ENCODE assay signal across 21 cellular contexts in genomic region chr19:32611161-32611560, GRCh38. TPM values are rescaled to one million over a fixed set of nuclear protein-coding genes. Genes with fewer than 3 reads are reported as not detected.
DNase-seq lines count a peak whose midpoint lies in the region; ATAC-seq and TF ChIP-seq lines count a peak whose summit lies in the region.
"Had no signal": no experiment of that assay in that cellular context is flagged by ENCODE, and none has a peak within 500 bp of the region (broad histone marks: within the 10 kb centered on the region; RNA-seq: fewer than 3 reads in every experiment).

No MANE protein-coding gene starts in this region.

- TF ChIP-seq CTCF in choroid plexus epithelial cell (conservative IDR thresholded peaks at IDR 0.05; ENCODE audit: low read depth, low read length) (no peak), mucosa of descending colon (IDR thresholded peaks at IDR 0.05) (no peak)

- H3K27ac ChIP-seq in trophoblast cell (ENCODE audit: low read depth, low read length): no peak overlapping the region

- H2BK5ac ChIP-seq in trophoblast cell (ENCODE audit: low read depth, low read length, poor library complexity): no peak overlapping the region

- H3K4me3 ChIP-seq in choroid plexus epithelial cell (ENCODE audit: low read depth, low read length) (no peak overlapping the region), trophoblast cell (ENCODE audit: low read depth, low read length) (no peak overlapping the region), mucosa of descending colon (no peak overlapping the region)

- H3K4me3 Mint-ChIP-seq in activated naive CD4-positive, alpha-beta T cell treated with anti-CD3 and anti-CD28 coated beads, Interleukin-2, amount 50 U/mL, for 24 hours: no peak overlapping the region
- no peak overlapping the region for H3K4me3 Mint-ChIP-seq in activated naive CD4-positive, alpha-beta T cell treated with anti-CD3 and anti-CD28 coated beads, Interleukin-2, amount 10 ng/mL, durations not matched to agents 7 days and 5 days
- H3K4me3 Mint-ChIP-seq: CD4-positive, CD25-positive, alpha-beta regulatory T cell; H9 had no signal

- intact Hi-C loops in mucosa of descending colon (cut with DNase I, micrococcal nuclease): no loop called here

- H4K91ac ChIP-seq in trophoblast cell (ENCODE audit: low read depth, low read length): no peak overlapping the region

- WGBS in trophoblast cell (ENCODE audit: extremely low coverage, insufficient coverage, insufficient read length): no CpG with 5 or more reads among the region's 5 CpGs

- no peak overlapping the region for H4K8ac ChIP-seq in trophoblast cell (ENCODE audit: low read depth, low read length)

- no peak overlapping the region for H3K9ac ChIP-seq in trophoblast cell (ENCODE audit: low read length)

- H3K9me3 ChIP-seq in trophoblast cell (ENCODE audit: insufficient read depth, low read depth, low read length) (no peaks in the 10 kb centered on the region), mucosa of descending colon (no peaks in the 10 kb centered on the region)
- H3K9me3 ChIP-seq: BE2C had no signal

- DNase-seq in activated naive CD4-positive, alpha-beta T cell treated with anti-CD3 and anti-CD28 coated beads, Interleukin-2, amount 10 ng/mL, durations not matched to agents 7 days and 5 days: no peak
- DNase-seq in choroid plexus epithelial cell (ENCODE audit: low read depth) (peak; percentile 97), trophoblast cell (no peak), mucosa of descending colon (no peak), SHP77 (lab: John Stamatoyannopoulos, UW) (no peak), NCI-H1436 (lab: John Stamatoyannopoulos, UW) (no peak)
- DNase-seq: BE2C; CD4-positive, CD25-positive, alpha-beta regulatory T cell; COR-L47; DMS 273 treated with DMSO at 0.1 percent for 48 hours; GDM1; H9; MM.1S; NCI-H1092; NCI-H1694; NCI-H2081 treated with DMSO at 0.1 percent for 48 hours; NCI-H510A; NCI-H774; SIG-M5 had no signal

- no peak overlapping the region for H2AK5ac ChIP-seq in trophoblast cell (ENCODE audit: low read length)

- no peak overlapping the region for H3K14ac ChIP-seq in trophoblast cell (ENCODE audit: low read length)

- H2AFZ ChIP-seq in trophoblast cell (ENCODE audit: insufficient read depth, low read length, poor library complexity): no peak overlapping the region

- H3K9me3 Mint-ChIP-seq in activated naive CD4-positive, alpha-beta T cell treated with anti-CD3 and anti-CD28 coated beads, Interleukin-2, amount 50 U/mL, for 24 hours: no peaks in the 10 kb centered on the region
- H3K9me3 Mint-ChIP-seq in activated naive CD4-positive, alpha-beta T cell treated with anti-CD3 and anti-CD28 coated beads, Interleukin-2, amount 10 ng/mL, durations not matched to agents 7 days and 5 days: no peaks in the 10 kb centered on the region
- H3K9me3 Mint-ChIP-seq: H9 had no signal

- H3K36me3 Mint-ChIP-seq in activated naive CD4-positive, alpha-beta T cell treated with anti-CD3 and anti-CD28 coated beads, Interleukin-2, amount 50 U/mL, for 24 hours: peaks cover 21% of the 10 kb centered on the region
- peaks cover 42% of the 10 kb centered on the region for H3K36me3 Mint-ChIP-seq in activated naive CD4-positive, alpha-beta T cell treated with anti-CD3 and anti-CD28 coated beads, Interleukin-2, amount 10 ng/mL, durations not matched to agents 7 days and 5 days

- H3K27ac Mint-ChIP-seq in activated naive CD4-positive, alpha-beta T cell treated with anti-CD3 and anti-CD28 coated beads, Interleukin-2, amount 50 U/mL, for 24 hours: peak overlapping the region; percentile 41
- H3K27ac Mint-ChIP-seq in activated naive CD4-positive, alpha-beta T cell treated with anti-CD3 and anti-CD28 coated beads, Interleukin-2, amount 10 ng/mL, durations not matched to agents 7 days and 5 days: no peak overlapping the region
- H3K27ac Mint-ChIP-seq: CD4-positive, CD25-positive, alpha-beta regulatory T cell had no signal

- H3K36me3 ChIP-seq in trophoblast cell (ENCODE audit: control insufficient read depth in 1 of 2, insufficient read depth in 2 of 2, low read length in 2 of 2) (peaks cover 30 to 40% of the 10 kb centered on the region in 2 experiments), mucosa of descending colon (ENCODE audit: low read depth) (no peaks in the 10 kb centered on the region)

- H3K4me1 Mint-ChIP-seq in activated naive CD4-positive, alpha-beta T cell treated with anti-CD3 and anti-CD28 coated beads, Interleukin-2, amount 50 U/mL, for 24 hours: no peaks in the 10 kb centered on the region
- H3K4me1 Mint-ChIP-seq in activated naive CD4-positive, alpha-beta T cell treated with anti-CD3 and anti-CD28 coated beads, Interleukin-2, amount 10 ng/mL, durations not matched to agents 7 days and 5 days: no peaks in the 10 kb centered on the region
- H3K4me1 Mint-ChIP-seq: CD4-positive, CD25-positive, alpha-beta regulatory T cell; H9 had no signal

- H3K27me3 Mint-ChIP-seq in activated naive CD4-positive, alpha-beta T cell treated with anti-CD3 and anti-CD28 coated beads, Interleukin-2, amount 50 U/mL, for 24 hours: no peaks in the 10 kb centered on the region
- H3K27me3 Mint-ChIP-seq in activated naive CD4-positive, alpha-beta T cell treated with anti-CD3 and anti-CD28 coated beads, Interleukin-2, amount 10 ng/mL, durations not matched to agents 7 days and 5 days: no peaks in the 10 kb centered on the region
- H3K27me3 Mint-ChIP-seq: CD4-positive, CD25-positive, alpha-beta regulatory T cell had no signal

- peak overlapping the region; percentile 52 for H3K23ac ChIP-seq in trophoblast cell (ENCODE audit: low read length)

- CTCF ChIA-PET in activated naive CD4-positive, alpha-beta T cell treated with anti-CD3 and anti-CD28 coated beads, Interleukin-2, amount 10 ng/mL, durations not matched to agents 7 days and 5 days (lab: Charles Lee): no interaction called here

- ATAC-seq in mucosa of descending colon (no peak), HG03095 (IDR thresholded peaks at IDR 0.05; ENCODE audit: unreplicated experiment) (no peak)

- H3K79me2 ChIP-seq in trophoblast cell (ENCODE audit: control insufficient read depth, insufficient read depth, low read length, poor library complexity): no peaks in the 10 kb centered on the region

- no peak overlapping the region for H3K18ac ChIP-seq in trophoblast cell (ENCODE audit: low read length)

- no peaks in the 10 kb centered on the region for H3K79me1 ChIP-seq in trophoblast cell (ENCODE audit: low read length)

- no peaks in the 10 kb centered on the region for H3K4me1 ChIP-seq in trophoblast cell (ENCODE audit: control insufficient read depth in 1 of 2, insufficient read depth in 2 of 2, low read length in 2 of 2)
- no peaks in the 10 kb centered on the region for H3K4me1 ChIP-seq in mucosa of descending colon (ENCODE audit: low read depth)
- H3K4me1 ChIP-seq: BE2C had no signal

- no peak overlapping the region for H3K4me2 ChIP-seq in trophoblast cell (ENCODE audit: low read length)

- no peak overlapping the region for H3K4ac ChIP-seq in trophoblast cell (ENCODE audit: low read depth, low read length)

- no peak overlapping the region for H4K12ac ChIP-seq in trophoblast cell (ENCODE audit: low read depth, low read length)

- H2BK12ac ChIP-seq in trophoblast cell (ENCODE audit: low read length): no peak overlapping the region

- no peak overlapping the region for H2BK120ac ChIP-seq in trophoblast cell (ENCODE audit: insufficient read depth, low read length, poor library complexity)

- H3K27me3 ChIP-seq in trophoblast cell (ENCODE audit: insufficient read depth, low read length): no peaks in the 10 kb centered on the region
- H3K27me3 ChIP-seq: BE2C had no signal

RNA-seq across cellular contexts. Expression of gene PDCD5, which starts 30.2 kb away (rescaled TPM):
- 203 and 204 TPM in 2 replicates for polyA plus RNA-seq in trophoblast cell (2013)
- 10 to 100 TPM; 44.8 to 79.6 (median 69.4) TPM for total RNA-seq in mucosa of descending colon
